24 cellular contexts compared by ENCODE assay signal in genomic region chr13:96218475-96218874, GRCh38.
A peak's percentile ranks its signal among the peaks of the same experiment; 100 is the strongest.
DNase-seq lines count a peak whose midpoint lies in the region; ATAC-seq, FAIRE-seq and TF ChIP-seq lines count a peak whose summit lies in the region.
"Had no signal": no experiment of that assay in that cellular context is flagged by ENCODE, and none has a peak within 500 bp of the region (broad histone marks: within the 10 kb centered on the region; RNA-seq: fewer than 3 reads in every experiment).

No MANE protein-coding gene starts in this region.

- TF ChIP-seq POLR2A in HepG2 (IDR thresholded peaks at IDR 0.05; ENCODE audit: insufficient read depth in 1 of 2, low read depth in 2 of 2, low read length in 2 of 2) = no peak
- no peak for TF ChIP-seq POLR2A in right lobe of liver (IDR thresholded peaks at IDR 0.05)
- TF ChIP-seq POLR2A in heart left ventricle (IDR thresholded peaks at IDR 0.05) = no peak

- no peak overlapping the region for H2AFZ ChIP-seq in HepG2 (ENCODE audit: low read length)

- FAIRE-seq in HepG2 (lab: Jason Lieb, UNC) = no peak
- FAIRE-seq: GM19239, RCC 7860 had no signal

- no peaks in the 10 kb centered on the region for H3K27me3 Mint-ChIP-seq in nephron progenitor cell (ENCODE audit: low read depth, poor library complexity)
- H3K27me3 Mint-ChIP-seq: B cell; CD4-positive, CD25-positive, alpha-beta regulatory T cell had no signal

- in situ Hi-C loops in HepG2 (cut with HindIII; ENCODE audit: extremely low pct_ligation_motif_present, low pct_unique_long_range_greater_than_20kb) = no loop called here

- H3K4me3 ChIP-seq in HepG2 (replicated peaks in 1 of 3; ENCODE audit: insufficient read depth in 1 of 3, low read depth in 2 of 3, low read length in 3 of 3) (no peak overlapping the region), right lobe of liver (no peak overlapping the region), heart left ventricle (no peak overlapping the region)
- H3K4me3 ChIP-seq: SK-N-MC had no signal

- no peaks in the 10 kb centered on the region for H3K79me2 ChIP-seq in HepG2 (ENCODE audit: insufficient read depth, low read length)

- CTCF ChIA-PET in HepG2 (lab: Yijun Ruan, JAX; ENCODE audit: low intra/inter-chr PET ratio, low total read pairs) = no interaction called here

- H3K27me3 ChIP-seq in HepG2 (ENCODE audit: control insufficient read depth in 1 of 2, insufficient read depth in 2 of 2, low read length in 2 of 2) (no peaks in the 10 kb centered on the region), right lobe of liver (no peaks in the 10 kb centered on the region), heart left ventricle (no peaks in the 10 kb centered on the region)

- no peaks in the 10 kb centered on the region for H3K4me1 ChIP-seq in HepG2 (ENCODE audit: insufficient read depth, low read length)
- H3K4me1 ChIP-seq in right lobe of liver = no peaks in the 10 kb centered on the region
- H3K4me1 ChIP-seq in heart left ventricle = peaks cover 0 to 6% (median 0%) of the 10 kb centered on the region in 12 donors

- BruUV-seq in HepG2 (replicated peaks; lab: Mats Ljungman, UMichigan) = no TSS peak

- H4K20me1 ChIP-seq in HepG2 (ENCODE audit: insufficient read depth, low read length) = no peaks in the 10 kb centered on the region

- H3K36me3 ChIP-seq in HepG2 (replicated peaks in 1 of 2; ENCODE audit: control insufficient read depth in 1 of 2, insufficient read depth in 2 of 2, low read length in 2 of 2) (no peaks in the 10 kb centered on the region), right lobe of liver (no peaks in the 10 kb centered on the region), heart left ventricle (no peaks in the 10 kb centered on the region)

- POLR2A ChIA-PET in HepG2 (lab: Yijun Ruan, JAX) = no interaction called here

- no peak overlapping the region for H3K9ac ChIP-seq in HepG2 (ENCODE audit: insufficient read depth, low read depth, low read length)

- ATAC-seq in HepG2 (no peak), right lobe of liver (no peak), heart left ventricle (peak; percentile 43 to 66 (median 48))
- ATAC-seq in stimulated activated effector memory CD8-positive, alpha-beta T cell treated with anti-CD3 and anti-CD28 coated beads, Interleukin-12 subunit alpha, Interleukin-12 subunit beta, amount 100 ng/mL, for 72 hours = peak; percentile 28

- 0% methylated on average over 2 of the region's 4 CpGs for WGBS in HepG2 (ENCODE audit: low lambda C conversion rate)
- WGBS in right lobe of liver (ENCODE audit: insufficient coverage, low coverage, low lambda C conversion rate, missing lambda C conversion rate) = 17% methylated on average over 1 of the region's 4 CpGs
- WGBS in heart left ventricle, 4 donors = 7 to 31% (median 27%) methylated on average over 4 of the region's 4 CpGs

- H3K27ac ChIP-seq in HepG2 (ENCODE audit: extremely low read length, insufficient read depth, low read length) (no peak overlapping the region), right lobe of liver (no peak overlapping the region), heart left ventricle (no peak overlapping the region)
- H3K27ac ChIP-seq: SK-N-MC had no signal

- H3K4me1 Mint-ChIP-seq in nephron progenitor cell = peaks cover 6% of the 10 kb centered on the region
- no peaks in the 10 kb centered on the region for H3K4me1 Mint-ChIP-seq in stimulated activated effector memory CD8-positive, alpha-beta T cell treated with anti-CD3 and anti-CD28 coated beads, Interleukin-12 subunit alpha, Interleukin-12 subunit beta, amount 100 ng/mL, for 72 hours
- H3K4me1 Mint-ChIP-seq: B cell; CD4-positive, CD25-positive, alpha-beta regulatory T cell had no signal

- DNase-seq in HepG2 (ENCODE audit: low spot score) = no peak
- DNase-seq in right lobe of liver = no peak
- DNase-seq in heart left ventricle = peak in 2 of 5 donors; percentile 28
- no peak for DNase-seq in nephron progenitor cell
- no peak for DNase-seq in stimulated activated effector memory CD8-positive, alpha-beta T cell treated with anti-CD3 and anti-CD28 coated beads, Interleukin-12 subunit alpha, Interleukin-12 subunit beta, amount 100 ng/mL, for 72 hours (ENCODE audit: low spot score in 2 of 2)
- no peak for DNase-seq in NCI-H446 treated with DMSO at 0.1 percent for 48 hours (lab: John Stamatoyannopoulos, UW)
- DNase-seq in amniotic stem cell (lab: John Stamatoyannopoulos, UW) = no peak
- DNase-seq in HUDEP-2 (lab: John Stamatoyannopoulos, UW; ENCODE audit: unreplicated experiment in 76 of 76) = no peak
- DNase-seq: CD4-positive, CD25-positive, alpha-beta regulatory T cell; EL; GF-D8; H9; KBM-7; NCI-H1105; NCI-H146; NCI-H2029; NCI-H345; NCI-H524 treated with DMSO at 0.1 percent for 48 hours; OCI-M1; SHP77 had no signal

- H3K9me3 Mint-ChIP-seq in nephron progenitor cell = no peaks in the 10 kb centered on the region
- H3K9me3 Mint-ChIP-seq in stimulated activated effector memory CD8-positive, alpha-beta T cell treated with anti-CD3 and anti-CD28 coated beads, Interleukin-12 subunit alpha, Interleukin-12 subunit beta, amount 100 ng/mL, for 72 hours = peaks cover 3% of the 10 kb centered on the region
- H3K9me3 Mint-ChIP-seq: H9 had no signal

- no peak for TF ChIP-seq EP300 in HepG2 (IDR thresholded peaks at IDR 0.05; ENCODE audit: low read depth in 2 of 2, low read length in 2 of 2)
- TF ChIP-seq EP300 in HepG2 (CRISPR knock-in tag; IDR thresholded peaks at IDR 0.05; ENCODE audit: borderline replicate concordance) = no peak

- intact Hi-C loops in HepG2 (cut with micrococcal nuclease; ENCODE audit: unreplicated experiment) (no loop called here), right lobe of liver (cut with DNase I) (no loop called here), heart left ventricle (cut with DNase I) (no loop called here)

- H3K4me2 ChIP-seq in HepG2 (ENCODE audit: low read depth, low read length) = no peak overlapping the region

- peak overlapping the region; percentile 9 for H3K27ac Mint-ChIP-seq in nephron progenitor cell
- no peak overlapping the region for H3K27ac Mint-ChIP-seq in stimulated activated effector memory CD8-positive, alpha-beta T cell treated with anti-CD3 and anti-CD28 coated beads, Interleukin-12 subunit alpha, Interleukin-12 subunit beta, amount 100 ng/mL, for 72 hours
- H3K27ac Mint-ChIP-seq: B cell; CD4-positive, CD25-positive, alpha-beta regulatory T cell had no signal

- TF ChIP-seq CTCF in HepG2 (CRISPR knock-in tag; IDR thresholded peaks at IDR 0.05) = no peak
- TF ChIP-seq CTCF in right lobe of liver (IDR thresholded peaks at IDR 0.05) = no peak
- TF ChIP-seq CTCF in heart left ventricle (IDR thresholded peaks at IDR 0.05) = no peak
- no peak for TF ChIP-seq CTCF in nephron progenitor cell (IDR thresholded peaks at IDR 0.05)

- TF ChIP-seq RAD21 in HepG2 (CRISPR knock-in tag; IDR thresholded peaks at IDR 0.05) = no peak

- no peak overlapping the region for H3K4me3 Mint-ChIP-seq in nephron progenitor cell
- H3K4me3 Mint-ChIP-seq in stimulated activated effector memory CD8-positive, alpha-beta T cell treated with anti-CD3 and anti-CD28 coated beads, Interleukin-12 subunit alpha, Interleukin-12 subunit beta, amount 100 ng/mL, for 72 hours = no peak overlapping the region
- H3K4me3 Mint-ChIP-seq: B cell; CD4-positive, CD25-positive, alpha-beta regulatory T cell; H9 had no signal

- H3K36me3 Mint-ChIP-seq in nephron progenitor cell (ENCODE audit: low read depth) = no peaks in the 10 kb centered on the region
- no peaks in the 10 kb centered on the region for H3K36me3 Mint-ChIP-seq in stimulated activated effector memory CD8-positive, alpha-beta T cell treated with anti-CD3 and anti-CD28 coated beads, Interleukin-12 subunit alpha, Interleukin-12 subunit beta, amount 100 ng/mL, for 72 hours
- H3K36me3 Mint-ChIP-seq: CD4-positive, CD25-positive, alpha-beta regulatory T cell had no signal

- H3K9me3 ChIP-seq in HepG2 (ENCODE audit: low read length) = no peaks in the 10 kb centered on the region
- no peaks in the 10 kb centered on the region for H3K9me3 ChIP-seq in right lobe of liver
- H3K9me3 ChIP-seq in heart left ventricle = no peaks in the 10 kb centered on the region

TF ChIP-seq in HepG2, 621 proteins besides CTCF, POLR2A, EP300 and RAD21:
- TF ChIP-seq ZNF34 (CRISPR knock-in tag; IDR thresholded peaks at IDR 0.05; ENCODE audit: borderline replicate concordance) = no peak
- TF ChIP-seq MNT (IDR thresholded peaks at IDR 0.05) = peak; percentile 46; the same call in 1 of the 2 replicates

Comparison
In these comparisons a context has a peak if more than half of its experiments do, and no peak if none do; other contexts are left out.
1. ATAC-seq: peak in heart left ventricle (4 of 4) and stimulated activated effector memory CD8-positive, alpha-beta T cell treated with anti-CD3 and anti-CD28 coated beads, Interleukin-12 subunit alpha, Interleukin-12 subunit beta, amount 100 ng/mL, for 72 hours (single experiment); none in HepG2 (single experiment) and right lobe of liver (0 of 4).